9 cellular contexts compared by ENCODE assay signal in genomic region chr1:236465959-236466303, GRCh38.
DNase-seq lines count a peak whose midpoint lies in the region; ATAC-seq and TF ChIP-seq lines count a peak whose summit lies in the region.
"Had no signal": no experiment of that assay in that cellular context is flagged by ENCODE, and none has a peak within 500 bp of the region (broad histone marks: within the 10 kb centered on the region; RNA-seq: fewer than 3 reads in every experiment).

No MANE protein-coding gene starts in this region.

- H3K79me2 ChIP-seq in Loucy (ENCODE audit: insufficient read depth, low read length) = no peaks in the 10 kb centered on the region

- peak overlapping the region; percentile 22 for H3K4me2 ChIP-seq in Loucy (ENCODE audit: low read depth, low read length, poor library complexity, severe bottlenecking)

- H3K4me3 Mint-ChIP-seq in activated naive CD4-positive, alpha-beta T cell treated with anti-CD3 and anti-CD28 coated beads, Interleukin-2, amount 50 U/mL, for 24 hours = peak overlapping the region; percentile 37
- no peak overlapping the region for H3K4me3 Mint-ChIP-seq in stimulated activated memory B cell treated with anti-CD40 and anti-IgM and Interleukin-4, amounts not matched to agents 10 μg/mL and 1 μg/mL and 100 μg/mL, for 72 hours
- H3K4me3 Mint-ChIP-seq: stimulated activated naive CD8-positive, alpha-beta T cell treated with anti-CD3 and anti-CD28 coated beads, Interleukin-15, Interleukin-2, amounts not matched to agents 100 ng/mL and 50 ng/mL, for 24 hours had no signal

- TF ChIP-seq CTCF in Loucy (conservative IDR thresholded peaks at IDR 0.05; ENCODE audit: low read length) = no peak

- no peaks in the 10 kb centered on the region for H3K9me3 ChIP-seq in Loucy (ENCODE audit: insufficient read depth, low read depth, low read length)

- no peak for DNase-seq in activated naive CD4-positive, alpha-beta T cell treated with anti-CD3 and anti-CD28 coated beads, Interleukin-2, amount 50 U/mL, for 16 hours
- DNase-seq in amniotic stem cell (lab: John Stamatoyannopoulos, UW) (no peak), NCI-H1417 treated with DMSO at 0.1 percent for 48 hours (lab: John Stamatoyannopoulos, UW) (no peak), NCI-H1105 (lab: John Stamatoyannopoulos, UW) (no peak)

- H3K27me3 ChIP-seq in Loucy (ENCODE audit: insufficient read depth, low read length, poor library complexity, severe bottlenecking) = no peaks in the 10 kb centered on the region

- no peak overlapping the region for H3K9ac ChIP-seq in Loucy (ENCODE audit: low read depth, low read length, poor library complexity, severe bottlenecking)

- H4K20me1 ChIP-seq in Loucy (ENCODE audit: insufficient read depth, low read length, poor library complexity, severe bottlenecking) = no peaks in the 10 kb centered on the region

- H3K4me1 Mint-ChIP-seq in activated naive CD4-positive, alpha-beta T cell treated with anti-CD3 and anti-CD28 coated beads, Interleukin-2, amount 50 U/mL, for 24 hours = peaks cover 21% of the 10 kb centered on the region
- peaks cover 23% of the 10 kb centered on the region for H3K4me1 Mint-ChIP-seq in stimulated activated memory B cell treated with anti-CD40 and anti-IgM and Interleukin-4, amounts not matched to agents 10 μg/mL and 1 μg/mL and 100 μg/mL, for 72 hours

- H3K4me1 ChIP-seq in Loucy (ENCODE audit: insufficient read depth, low read length, poor library complexity, severe bottlenecking) = no peaks in the 10 kb centered on the region

- peaks cover 19% of the 10 kb centered on the region for H3K27me3 Mint-ChIP-seq in activated naive CD4-positive, alpha-beta T cell treated with anti-CD3 and anti-CD28 coated beads, Interleukin-2, amount 50 U/mL, for 24 hours
- peaks cover 79% of the 10 kb centered on the region for H3K27me3 Mint-ChIP-seq in stimulated activated memory B cell treated with anti-CD40 and anti-IgM and Interleukin-4, amounts not matched to agents 10 μg/mL and 1 μg/mL and 100 μg/mL, for 72 hours

- no peak overlapping the region for H2AFZ ChIP-seq in Loucy (ENCODE audit: low read length)

- no peak overlapping the region for H3K4me3 ChIP-seq in Loucy (ENCODE audit: low read length, poor library complexity, severe bottlenecking)

- H3K36me3 ChIP-seq in Loucy (ENCODE audit: insufficient read depth, low read length) = no peaks in the 10 kb centered on the region

- no peaks in the 10 kb centered on the region for H3K9me2 ChIP-seq in Loucy (replicated peaks; ENCODE audit: low read depth, low read length)

- peak; percentile 90 for ATAC-seq in HG02678 (IDR thresholded peaks at IDR 0.05; ENCODE audit: unreplicated experiment)
- peak; percentile 88 for ATAC-seq in stimulated activated memory B cell treated with anti-CD40 and anti-IgM and Interleukin-4, amounts not matched to agents 10 μg/mL and 1 μg/mL and 100 μg/mL, for 72 hours

- no peaks in the 10 kb centered on the region for H3K36me3 Mint-ChIP-seq in activated naive CD4-positive, alpha-beta T cell treated with anti-CD3 and anti-CD28 coated beads, Interleukin-2, amount 50 U/mL, for 24 hours
- no peaks in the 10 kb centered on the region for H3K36me3 Mint-ChIP-seq in stimulated activated memory B cell treated with anti-CD40 and anti-IgM and Interleukin-4, amounts not matched to agents 10 μg/mL and 1 μg/mL and 100 μg/mL, for 72 hours

- H3F3A ChIP-seq in Loucy (ENCODE audit: low read depth) = no peaks in the 10 kb centered on the region

- H3K27ac Mint-ChIP-seq in activated naive CD4-positive, alpha-beta T cell treated with anti-CD3 and anti-CD28 coated beads, Interleukin-2, amount 50 U/mL, for 24 hours = no peak overlapping the region
- H3K27ac Mint-ChIP-seq in stimulated activated memory B cell treated with anti-CD40 and anti-IgM and Interleukin-4, amounts not matched to agents 10 μg/mL and 1 μg/mL and 100 μg/mL, for 72 hours = no peak overlapping the region
- H3K27ac Mint-ChIP-seq: stimulated activated naive CD8-positive, alpha-beta T cell treated with anti-CD3 and anti-CD28 coated beads, Interleukin-15, Interleukin-2, amounts not matched to agents 100 ng/mL and 50 ng/mL, for 24 hours had no signal

- no peaks in the 10 kb centered on the region for H3K9me3 Mint-ChIP-seq in activated naive CD4-positive, alpha-beta T cell treated with anti-CD3 and anti-CD28 coated beads, Interleukin-2, amount 50 U/mL, for 24 hours
- no peaks in the 10 kb centered on the region for H3K9me3 Mint-ChIP-seq in stimulated activated memory B cell treated with anti-CD40 and anti-IgM and Interleukin-4, amounts not matched to agents 10 μg/mL and 1 μg/mL and 100 μg/mL, for 72 hours
- H3K9me3 Mint-ChIP-seq: stimulated activated naive CD8-positive, alpha-beta T cell treated with anti-CD3 and anti-CD28 coated beads, Interleukin-15, Interleukin-2, amounts not matched to agents 100 ng/mL and 50 ng/mL, for 24 hours had no signal
